31 cellular contexts compared by ENCODE assay signal in genomic region chr3:25493246-25493645, GRCh38.
DNase-seq lines count a peak whose midpoint lies in the region; ATAC-seq, FAIRE-seq and TF ChIP-seq lines count a peak whose summit lies in the region.
"Had no signal": no experiment of that assay in that cellular context is flagged by ENCODE, and none has a peak within 500 bp of the region (broad histone marks: within the 10 kb centered on the region; RNA-seq: fewer than 3 reads in every experiment).

No MANE protein-coding gene starts in this region.

- no peak for ATAC-seq in activated CD8-positive, alpha-beta memory T cell treated with anti-CD3 and anti-CD28 coated beads, Interleukin-2, amount 10 ng/mL, durations not matched to agents 7 days and 5 days
- ATAC-seq in GM19452 (IDR thresholded peaks at IDR 0.05; ENCODE audit: unreplicated experiment) = no peak
- no peak for ATAC-seq in GM18502 (IDR thresholded peaks at IDR 0.05; ENCODE audit: poor library complexity, unreplicated experiment)
- ATAC-seq: left ventricle myocardium superior; naive thymus-derived CD4-positive, alpha-beta T cell; Panc1; psoas muscle had no signal

- H3K36me3 ChIP-seq in astrocyte (ENCODE audit: insufficient read depth, low read length) (no peaks in the 10 kb centered on the region), fibroblast of lung (ENCODE audit: control insufficient read depth, insufficient read depth, low read length) (no peaks in the 10 kb centered on the region)
- H3K36me3 ChIP-seq: WERI-Rb-1 had no signal

- H3K27ac ChIP-seq in astrocyte (ENCODE audit: low read depth, low read length) (peak overlapping the region; percentile 94), fibroblast of lung (ENCODE audit: insufficient read depth, low read length) (peak overlapping the region; percentile 20)
- H3K27ac ChIP-seq: psoas muscle, tibial nerve, WERI-Rb-1 had no signal

- H3K36me3 Mint-ChIP-seq in astrocyte (ENCODE audit: low read depth, unreplicated experiment) (peaks cover 3% of the 10 kb centered on the region), osteocyte (ENCODE audit: unreplicated experiment) (no peaks in the 10 kb centered on the region)
- no peaks in the 10 kb centered on the region for H3K36me3 Mint-ChIP-seq in activated CD8-positive, alpha-beta memory T cell treated with anti-CD3 and anti-CD28 coated beads, Interleukin-2, amount 10 ng/mL, durations not matched to agents 7 days and 5 days
- H3K36me3 Mint-ChIP-seq: activated naive CD8-positive, alpha-beta T cell treated with anti-CD3 and anti-CD28 coated beads for 36 hours had no signal

- H3K27ac Mint-ChIP-seq in astrocyte (ENCODE audit: unreplicated experiment) (peak overlapping the region; percentile 12), osteocyte (ENCODE audit: unreplicated experiment) (peak overlapping the region; percentile 98)
- no peak overlapping the region for H3K27ac Mint-ChIP-seq in activated CD8-positive, alpha-beta memory T cell treated with anti-CD3 and anti-CD28 coated beads, Interleukin-2, amount 10 ng/mL, durations not matched to agents 7 days and 5 days
- H3K27ac Mint-ChIP-seq: activated CD4-positive, alpha-beta T cell treated with anti-CD3 and anti-CD28 coated beads, Interleukin-2, amount 10 ng/mL, durations not matched to agents 24 days and 14 days; activated naive CD8-positive, alpha-beta T cell treated with anti-CD3 and anti-CD28 coated beads for 36 hours; activated T-cell treated with anti-CD3 and anti-CD28 coated beads, Interleukin-2, amount 50 U/mL, for 24 hours; H9; naive thymus-derived CD4-positive, alpha-beta T cell had no signal

- H3K4me3 Mint-ChIP-seq in astrocyte (ENCODE audit: unreplicated experiment) (no peak overlapping the region), osteocyte (ENCODE audit: unreplicated experiment) (peak overlapping the region; percentile 26)
- H3K4me3 Mint-ChIP-seq in activated CD8-positive, alpha-beta memory T cell treated with anti-CD3 and anti-CD28 coated beads, Interleukin-2, amount 10 ng/mL, durations not matched to agents 7 days and 5 days = no peak overlapping the region
- H3K4me3 Mint-ChIP-seq: activated CD4-positive, alpha-beta T cell treated with anti-CD3 and anti-CD28 coated beads, Interleukin-2, amount 10 ng/mL, durations not matched to agents 24 days and 14 days; activated naive CD8-positive, alpha-beta T cell treated with anti-CD3 and anti-CD28 coated beads for 36 hours; activated T-cell treated with anti-CD3 and anti-CD28 coated beads, Interleukin-2, amount 50 U/mL, for 24 hours; H9; naive thymus-derived CD4-positive, alpha-beta T cell had no signal

- H3K9me3 ChIP-seq in astrocyte (ENCODE audit: insufficient read depth, low read depth, low read length) (no peaks in the 10 kb centered on the region), fibroblast of lung (ENCODE audit: control insufficient read depth, insufficient read depth, low read depth, low read length) (no peaks in the 10 kb centered on the region)

- H3K4me1 Mint-ChIP-seq in astrocyte (ENCODE audit: low read depth, unreplicated experiment) (no peaks in the 10 kb centered on the region), osteocyte (ENCODE audit: unreplicated experiment) (peaks cover 70% of the 10 kb centered on the region)
- no peaks in the 10 kb centered on the region for H3K4me1 Mint-ChIP-seq in activated CD8-positive, alpha-beta memory T cell treated with anti-CD3 and anti-CD28 coated beads, Interleukin-2, amount 10 ng/mL, durations not matched to agents 7 days and 5 days
- H3K4me1 Mint-ChIP-seq: activated CD4-positive, alpha-beta T cell treated with anti-CD3 and anti-CD28 coated beads, Interleukin-2, amount 10 ng/mL, durations not matched to agents 24 days and 14 days; activated naive CD8-positive, alpha-beta T cell treated with anti-CD3 and anti-CD28 coated beads for 36 hours; H9; naive thymus-derived CD4-positive, alpha-beta T cell had no signal

- peak; percentile 18 for DNase-seq in LHCN-M2 (ENCODE audit: low read depth)
- peak; percentile 77 for DNase-seq in astrocyte (ENCODE audit: low read depth)
- peak in 1 of 2 donors; percentile 82 for DNase-seq in fibroblast of lung (ENCODE audit: low read depth in 2 of 2)
- DNase-seq in osteocyte (ENCODE audit: extremely low spot score, unreplicated experiment) = no peak
- no peak for DNase-seq in activated CD8-positive, alpha-beta memory T cell treated with anti-CD3 and anti-CD28 coated beads, Interleukin-2, amount 10 ng/mL, durations not matched to agents 7 days and 5 days
- DNase-seq in NCI-H1105 treated with DMSO at 0.1 percent for 48 hours (lab: John Stamatoyannopoulos, UW) = no peak
- DNase-seq: activated CD4-positive, alpha-beta T cell treated with anti-CD3 and anti-CD28 coated beads, Interleukin-2, amount 10 ng/mL, durations not matched to agents 24 days and 14 days; activated gamma-delta T cell; activated naive CD8-positive, alpha-beta T cell treated with anti-CD3 and anti-CD28 coated beads for 36 hours; activated T-cell treated with anti-CD3 and anti-CD28 coated beads, Interleukin-2, amount 50 U/mL, for 24 hours; cerebellar nuclear complex; glutamatergic neuron; H9; KBM-7; left ventricle myocardium superior; naive thymus-derived CD4-positive, alpha-beta T cell; NCI-H1436; NCI-H2081; NCI-H226; NCI-H69; psoas muscle; SHP77 treated with DMSO at 0.1 percent for 48 hours; stimulated activated CD4-positive, alpha-beta T cell treated with anti-CD3 and anti-CD28 coated beads, Interleukin-15, amount 100 ng/mL, for 24 hours; stimulated activated CD4-positive, alpha-beta T cell treated with anti-CD3 and anti-CD28 coated beads, Interleukin-4, amount 100 ng/mL, for 4 hours; SW 1271; WERI-Rb-1 had no signal

- TF ChIP-seq CTCF in astrocyte (IDR thresholded peaks at IDR 0.05; ENCODE audit: insufficient read depth, low read depth, low read length) (peak; percentile 22), fibroblast of lung (conservative IDR thresholded peaks at IDR 0.05 in 1 of 2, IDR thresholded peaks at IDR 0.05 in 1 of 2; ENCODE audit: low read depth in 1 of 2, low read length in 2 of 2) (no peak), osteocyte (IDR thresholded peaks at IDR 0.05) (peak; percentile 39)

- no peaks in the 10 kb centered on the region for H4K20me1 ChIP-seq in astrocyte (ENCODE audit: insufficient read depth, low read length)
- no peaks in the 10 kb centered on the region for H4K20me1 ChIP-seq in fibroblast of lung (ENCODE audit: control insufficient read depth, extremely low read depth, insufficient read depth, low read length)

- H3K4me1 ChIP-seq in astrocyte (ENCODE audit: insufficient read depth, low read length) (peaks cover 42% of the 10 kb centered on the region), fibroblast of lung (ENCODE audit: control insufficient read depth, extremely low read depth, insufficient read depth, low read length) (no peaks in the 10 kb centered on the region)
- H3K4me1 ChIP-seq: psoas muscle had no signal

- H2AFZ ChIP-seq in astrocyte (ENCODE audit: low read depth, low read length) (no peak overlapping the region), fibroblast of lung (ENCODE audit: low read length) (no peak overlapping the region)

- H3K27me3 Mint-ChIP-seq in astrocyte (ENCODE audit: low read depth, unreplicated experiment) = no peaks in the 10 kb centered on the region
- no peaks in the 10 kb centered on the region for H3K27me3 Mint-ChIP-seq in osteocyte (ENCODE audit: unreplicated experiment)
- H3K27me3 Mint-ChIP-seq in activated CD8-positive, alpha-beta memory T cell treated with anti-CD3 and anti-CD28 coated beads, Interleukin-2, amount 10 ng/mL, durations not matched to agents 7 days and 5 days = no peaks in the 10 kb centered on the region
- H3K27me3 Mint-ChIP-seq: activated CD4-positive, alpha-beta T cell treated with anti-CD3 and anti-CD28 coated beads, Interleukin-2, amount 10 ng/mL, durations not matched to agents 24 days and 14 days; activated naive CD8-positive, alpha-beta T cell treated with anti-CD3 and anti-CD28 coated beads for 36 hours; activated T-cell treated with anti-CD3 and anti-CD28 coated beads, Interleukin-2, amount 50 U/mL, for 24 hours had no signal

- H3K27me3 ChIP-seq in astrocyte (ENCODE audit: insufficient read depth, low read length) (no peaks in the 10 kb centered on the region), fibroblast of lung (ENCODE audit: control insufficient read depth, insufficient read depth, low read length) (no peaks in the 10 kb centered on the region)
- H3K27me3 ChIP-seq: tibial nerve had no signal

- H3K9me3 Mint-ChIP-seq in astrocyte (ENCODE audit: unreplicated experiment) (peaks cover 61% of the 10 kb centered on the region), osteocyte (ENCODE audit: unreplicated experiment) (peaks cover 9% of the 10 kb centered on the region)
- H3K9me3 Mint-ChIP-seq in activated CD8-positive, alpha-beta memory T cell treated with anti-CD3 and anti-CD28 coated beads, Interleukin-2, amount 10 ng/mL, durations not matched to agents 7 days and 5 days (ENCODE audit: low read depth) = peaks cover 26% of the 10 kb centered on the region

- CTCF ChIA-PET in activated CD8-positive, alpha-beta memory T cell treated with anti-CD3 and anti-CD28 coated beads, Interleukin-2, amount 10 ng/mL, durations not matched to agents 7 days and 5 days (lab: Charles Lee) = no interaction called here

- H3K4me3 ChIP-seq in astrocyte (ENCODE audit: insufficient read depth, low read depth, low read length) (peak overlapping the region; percentile 14), fibroblast of lung (replicated peaks in 1 of 4; ENCODE audit: control extremely low read depth in 1 of 4, insufficient read depth in 1 of 4, low read depth in 3 of 4, low read length in 4 of 4) (no peak overlapping the region)
- H3K4me3 ChIP-seq: psoas muscle, tibial nerve had no signal

- H3K79me2 ChIP-seq in astrocyte (ENCODE audit: insufficient read depth, low read length) = peaks cover 45% of the 10 kb centered on the region
- no peaks in the 10 kb centered on the region for H3K79me2 ChIP-seq in fibroblast of lung (ENCODE audit: control insufficient read depth, insufficient read depth, low read length)

- FAIRE-seq in astrocyte (lab: Jason Lieb, UNC) = no peak
- FAIRE-seq: islet of Langerhans had no signal

- peak overlapping the region; percentile 71 for H3K9ac ChIP-seq in astrocyte (ENCODE audit: low read length)
- no peak overlapping the region for H3K9ac ChIP-seq in fibroblast of lung (ENCODE audit: insufficient read depth, low read length)

- H3K4me2 ChIP-seq in astrocyte (ENCODE audit: low read length) = peak overlapping the region; percentile 65
- H3K4me2 ChIP-seq in fibroblast of lung (ENCODE audit: extremely low read depth, insufficient read depth, low read length) = no peak overlapping the region

Comparison
In these comparisons a context has a peak if more than half of its experiments do, and no peak if none do; other contexts are left out.
1. DNase-seq: peak in LHCN-M2 (single experiment) and astrocyte (single experiment); none in osteocyte (single experiment), activated CD8-positive, alpha-beta memory T cell treated with anti-CD3 and anti-CD28 coated beads, Interleukin-2, amount 10 ng/mL, durations not matched to agents 7 days and 5 days (single experiment) and NCI-H1105 treated with DMSO at 0.1 percent for 48 hours (single experiment).
2. CTCF ChIP-seq: peak in astrocyte (single experiment) and osteocyte (single experiment); none in fibroblast of lung (0 of 2).